1 cellular context compared by ENCODE assay signal in genomic region chr16:57102888-57103879, GRCh38.
TF ChIP-seq lines count a peak whose summit lies in the region.

No MANE protein-coding gene starts in this region.

TF ChIP-seq in K562, 482 proteins besides CTCF, POLR2A, EP300 and RAD21:
- TF ChIP-seq ZNF511 (CRISPR knock-in tag; IDR thresholded peaks at IDR 0.05), result no peak
- no peak for TF ChIP-seq RFX5 (IDR thresholded peaks at IDR 0.05; ENCODE audit: low read depth, low read length)
- TF ChIP-seq ZNF121 (CRISPR knock-in tag; conservative IDR thresholded peaks at IDR 0.05), result 0 out of 2 replicates have a peak, but pooled peaks have one; percentile 6
